9 cellular contexts compared by ENCODE assay signal in the genomic region with DNA sequence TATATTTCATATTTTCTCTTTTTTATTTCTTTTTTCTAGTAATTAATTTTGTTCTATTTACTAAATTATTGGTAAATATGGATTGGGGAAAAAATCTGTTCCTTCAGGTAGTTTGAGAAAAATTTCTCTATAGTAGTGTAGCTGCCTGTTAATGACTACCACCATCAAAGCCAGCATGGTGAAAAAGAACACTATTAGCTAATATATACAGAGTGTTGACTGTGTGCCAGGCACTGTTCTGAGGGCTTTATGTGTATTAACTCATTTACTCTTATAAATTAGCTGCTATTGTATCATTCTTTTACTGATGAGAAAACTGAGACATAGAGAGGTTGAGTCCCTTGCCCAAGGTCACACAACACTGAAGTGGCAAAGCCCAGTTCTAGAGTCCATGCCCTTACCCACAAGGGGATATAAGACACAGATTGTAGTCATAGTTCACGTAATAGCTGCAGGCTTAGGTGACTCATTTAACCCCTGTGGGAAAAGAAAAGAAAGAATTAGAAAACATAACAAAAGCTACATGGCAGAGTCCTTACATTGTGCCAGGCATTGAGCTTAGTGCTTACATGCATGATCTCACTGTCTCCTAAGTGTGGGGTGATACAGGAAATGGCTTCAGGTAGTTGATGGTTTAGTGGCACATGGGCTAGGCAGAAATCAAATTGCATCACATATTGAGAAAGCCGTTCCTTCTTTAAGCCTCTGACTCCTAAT. TPM values are rescaled to one million over a fixed set of nuclear protein-coding genes. Genes with fewer than 3 reads are reported as not detected.
DNase-seq lines count a peak whose midpoint lies in the region; ATAC-seq and TF ChIP-seq lines count a peak whose summit lies in the region.
"Had no signal": no experiment of that assay in that cellular context is flagged by ENCODE, and none has a peak within 500 bp of the region (broad histone marks: within the 10 kb centered on the region; RNA-seq: fewer than 3 reads in every experiment).

No MANE protein-coding gene starts in this region.

- DNase-seq in WTC11 (ENCODE audit: low spot score): no peak
- no peak for DNase-seq in mucosa of descending colon
- DNase-seq in islet precursor cell: no peak
- DNase-seq in NCI-H1417 treated with DMSO at 0.1 percent for 48 hours (lab: John Stamatoyannopoulos, UW): no peak
- DNase-seq in SIG-M5 treated with dmso at 0.1 percent for 504 hours (lab: John Stamatoyannopoulos, UW; ENCODE audit: unreplicated experiment): no peak
- no peak for DNase-seq in SHP77 treated with DMSO at 0.1 percent for 48 hours (lab: John Stamatoyannopoulos, UW)
- DNase-seq: T-cell had no signal

- H3K9me3 ChIP-seq in mucosa of descending colon: no peaks in the 10 kb centered on the region

- peak; percentile 50 for ATAC-seq in GM18519 (IDR thresholded peaks at IDR 0.05; ENCODE audit: low FRiP score, unreplicated experiment)
- peak; percentile 50 for ATAC-seq in HG02981 (IDR thresholded peaks at IDR 0.05; ENCODE audit: unreplicated experiment)
- ATAC-seq in WTC11: peak; percentile 41; the same call in 1 of the 2 replicates
- ATAC-seq in mucosa of descending colon: peak; percentile 81

- H3K27ac Mint-ChIP-seq in WTC11: no peak overlapping the region
- H3K27ac Mint-ChIP-seq: T-cell had no signal

- H3K4me3 Mint-ChIP-seq in WTC11: no peak overlapping the region
- H3K4me3 Mint-ChIP-seq: T-cell had no signal

- peaks cover 14% of the 10 kb centered on the region for H3K4me1 Mint-ChIP-seq in WTC11

- H3K4me3 ChIP-seq in mucosa of descending colon: no peak overlapping the region

- TF ChIP-seq CTCF in WTC11 (IDR thresholded peaks at IDR 0.05) (no peak), mucosa of descending colon (IDR thresholded peaks at IDR 0.05) (no peak)

- CTCF ChIA-PET in WTC11 (lab: Charles Lee): no interaction called here

- H3K36me3 Mint-ChIP-seq in WTC11: no peaks in the 10 kb centered on the region
- H3K36me3 Mint-ChIP-seq: T-cell had no signal

- POLR2A ChIA-PET in WTC11 (lab: Charles Lee): interaction anchor here (0.6 to 1.0 kb wide), 3 partner anchors 12 to 78 kb away, joined by 3 to 4 read pairs (median 3); a partner anchor contains a TSS

- H3K27me3 Mint-ChIP-seq in WTC11 (ENCODE audit: low read depth): no peaks in the 10 kb centered on the region
- H3K27me3 Mint-ChIP-seq: T-cell had no signal

- no peaks in the 10 kb centered on the region for H3K36me3 ChIP-seq in mucosa of descending colon (ENCODE audit: low read depth)

- intact Hi-C loops in mucosa of descending colon (cut with DNase I, micrococcal nuclease): no loop called here

- peaks cover 3% of the 10 kb centered on the region for H3K4me1 ChIP-seq in mucosa of descending colon (ENCODE audit: low read depth)

- H3K9me3 Mint-ChIP-seq in WTC11: no peaks in the 10 kb centered on the region
- H3K9me3 Mint-ChIP-seq: T-cell had no signal

TF ChIP-seq in WTC11, 78 proteins besides CTCF, POLR2A, EP300 and RAD21:
- TF ChIP-seq ETV6 (CRISPR knock-in tag; IDR thresholded peaks at IDR 0.05) (no peak), SOX15 (CRISPR knock-in tag; IDR thresholded peaks at IDR 0.05) (no peak), GABPB1 (CRISPR knock-in tag; IDR thresholded peaks at IDR 0.05) (no peak), ZBTB21 (CRISPR knock-in tag; IDR thresholded peaks at IDR 0.05; ENCODE audit: borderline replicate concordance) (no peak), FOXK1 (CRISPR knock-in tag; IDR thresholded peaks at IDR 0.05) (no peak), ZNF416 (CRISPR knock-in tag; IDR thresholded peaks at IDR 0.05) (no peak), IRF2 (CRISPR knock-in tag; IDR thresholded peaks at IDR 0.05; ENCODE audit: borderline replicate concordance, low read depth) (no peak)
- TF ChIP-seq, protein P1, sequence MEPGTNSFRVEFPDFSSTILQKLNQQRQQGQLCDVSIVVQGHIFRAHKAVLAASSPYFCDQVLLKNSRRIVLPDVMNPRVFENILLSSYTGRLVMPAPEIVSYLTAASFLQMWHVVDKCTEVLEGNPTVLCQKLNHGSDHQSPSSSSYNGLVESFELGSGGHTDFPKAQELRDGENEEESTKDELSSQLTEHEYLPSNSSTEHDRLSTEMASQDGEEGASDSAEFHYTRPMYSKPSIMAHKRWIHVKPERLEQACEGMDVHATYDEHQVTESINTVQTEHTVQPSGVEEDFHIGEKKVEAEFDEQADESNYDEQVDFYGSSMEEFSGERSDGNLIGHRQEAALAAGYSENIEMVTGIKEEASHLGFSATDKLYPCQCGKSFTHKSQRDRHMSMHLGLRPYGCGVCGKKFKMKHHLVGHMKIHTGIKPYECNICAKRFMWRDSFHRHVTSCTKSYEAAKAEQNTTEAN (CRISPR knock-in tag; IDR thresholded peaks at IDR 0.05): no peak
- TF ChIP-seq, protein P2, sequence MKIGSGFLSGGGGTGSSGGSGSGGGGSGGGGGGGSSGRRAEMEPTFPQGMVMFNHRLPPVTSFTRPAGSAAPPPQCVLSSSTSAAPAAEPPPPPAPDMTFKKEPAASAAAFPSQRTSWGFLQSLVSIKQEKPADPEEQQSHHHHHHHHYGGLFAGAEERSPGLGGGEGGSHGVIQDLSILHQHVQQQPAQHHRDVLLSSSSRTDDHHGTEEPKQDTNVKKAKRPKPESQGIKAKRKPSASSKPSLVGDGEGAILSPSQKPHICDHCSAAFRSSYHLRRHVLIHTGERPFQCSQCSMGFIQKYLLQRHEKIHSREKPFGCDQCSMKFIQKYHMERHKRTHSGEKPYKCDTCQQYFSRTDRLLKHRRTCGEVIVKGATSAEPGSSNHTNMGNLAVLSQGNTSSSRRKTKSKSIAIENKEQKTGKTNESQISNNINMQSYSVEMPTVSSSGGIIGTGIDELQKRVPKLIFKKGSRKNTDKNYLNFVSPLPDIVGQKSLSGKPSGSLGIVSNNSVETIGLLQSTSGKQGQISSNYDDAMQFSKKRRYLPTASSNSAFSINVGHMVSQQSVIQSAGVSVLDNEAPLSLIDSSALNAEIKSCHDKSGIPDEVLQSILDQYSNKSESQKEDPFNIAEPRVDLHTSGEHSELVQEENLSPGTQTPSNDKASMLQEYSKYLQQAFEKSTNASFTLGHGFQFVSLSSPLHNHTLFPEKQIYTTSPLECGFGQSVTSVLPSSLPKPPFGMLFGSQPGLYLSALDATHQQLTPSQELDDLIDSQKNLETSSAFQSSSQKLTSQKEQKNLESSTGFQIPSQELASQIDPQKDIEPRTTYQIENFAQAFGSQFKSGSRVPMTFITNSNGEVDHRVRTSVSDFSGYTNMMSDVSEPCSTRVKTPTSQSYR (CRISPR knock-in tag; IDR thresholded peaks at IDR 0.05): no peak
- TF ChIP-seq, protein P3, sequence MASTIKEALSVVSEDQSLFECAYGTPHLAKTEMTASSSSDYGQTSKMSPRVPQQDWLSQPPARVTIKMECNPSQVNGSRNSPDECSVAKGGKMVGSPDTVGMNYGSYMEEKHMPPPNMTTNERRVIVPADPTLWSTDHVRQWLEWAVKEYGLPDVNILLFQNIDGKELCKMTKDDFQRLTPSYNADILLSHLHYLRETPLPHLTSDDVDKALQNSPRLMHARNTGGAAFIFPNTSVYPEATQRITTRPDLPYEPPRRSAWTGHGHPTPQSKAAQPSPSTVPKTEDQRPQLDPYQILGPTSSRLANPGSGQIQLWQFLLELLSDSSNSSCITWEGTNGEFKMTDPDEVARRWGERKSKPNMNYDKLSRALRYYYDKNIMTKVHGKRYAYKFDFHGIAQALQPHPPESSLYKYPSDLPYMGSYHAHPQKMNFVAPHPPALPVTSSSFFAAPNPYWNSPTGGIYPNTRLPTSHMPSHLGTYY (CRISPR knock-in tag; IDR thresholded peaks at IDR 0.05): no peak
- TF ChIP-seq, protein P4, sequence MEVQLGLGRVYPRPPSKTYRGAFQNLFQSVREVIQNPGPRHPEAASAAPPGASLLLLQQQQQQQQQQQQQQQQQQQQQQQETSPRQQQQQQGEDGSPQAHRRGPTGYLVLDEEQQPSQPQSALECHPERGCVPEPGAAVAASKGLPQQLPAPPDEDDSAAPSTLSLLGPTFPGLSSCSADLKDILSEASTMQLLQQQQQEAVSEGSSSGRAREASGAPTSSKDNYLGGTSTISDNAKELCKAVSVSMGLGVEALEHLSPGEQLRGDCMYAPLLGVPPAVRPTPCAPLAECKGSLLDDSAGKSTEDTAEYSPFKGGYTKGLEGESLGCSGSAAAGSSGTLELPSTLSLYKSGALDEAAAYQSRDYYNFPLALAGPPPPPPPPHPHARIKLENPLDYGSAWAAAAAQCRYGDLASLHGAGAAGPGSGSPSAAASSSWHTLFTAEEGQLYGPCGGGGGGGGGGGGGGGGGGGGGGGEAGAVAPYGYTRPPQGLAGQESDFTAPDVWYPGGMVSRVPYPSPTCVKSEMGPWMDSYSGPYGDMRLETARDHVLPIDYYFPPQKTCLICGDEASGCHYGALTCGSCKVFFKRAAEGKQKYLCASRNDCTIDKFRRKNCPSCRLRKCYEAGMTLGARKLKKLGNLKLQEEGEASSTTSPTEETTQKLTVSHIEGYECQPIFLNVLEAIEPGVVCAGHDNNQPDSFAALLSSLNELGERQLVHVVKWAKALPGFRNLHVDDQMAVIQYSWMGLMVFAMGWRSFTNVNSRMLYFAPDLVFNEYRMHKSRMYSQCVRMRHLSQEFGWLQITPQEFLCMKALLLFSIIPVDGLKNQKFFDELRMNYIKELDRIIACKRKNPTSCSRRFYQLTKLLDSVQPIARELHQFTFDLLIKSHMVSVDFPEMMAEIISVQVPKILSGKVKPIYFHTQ (CRISPR knock-in tag; IDR thresholded peaks at IDR 0.05): no peak
- TF ChIP-seq, protein P5, sequence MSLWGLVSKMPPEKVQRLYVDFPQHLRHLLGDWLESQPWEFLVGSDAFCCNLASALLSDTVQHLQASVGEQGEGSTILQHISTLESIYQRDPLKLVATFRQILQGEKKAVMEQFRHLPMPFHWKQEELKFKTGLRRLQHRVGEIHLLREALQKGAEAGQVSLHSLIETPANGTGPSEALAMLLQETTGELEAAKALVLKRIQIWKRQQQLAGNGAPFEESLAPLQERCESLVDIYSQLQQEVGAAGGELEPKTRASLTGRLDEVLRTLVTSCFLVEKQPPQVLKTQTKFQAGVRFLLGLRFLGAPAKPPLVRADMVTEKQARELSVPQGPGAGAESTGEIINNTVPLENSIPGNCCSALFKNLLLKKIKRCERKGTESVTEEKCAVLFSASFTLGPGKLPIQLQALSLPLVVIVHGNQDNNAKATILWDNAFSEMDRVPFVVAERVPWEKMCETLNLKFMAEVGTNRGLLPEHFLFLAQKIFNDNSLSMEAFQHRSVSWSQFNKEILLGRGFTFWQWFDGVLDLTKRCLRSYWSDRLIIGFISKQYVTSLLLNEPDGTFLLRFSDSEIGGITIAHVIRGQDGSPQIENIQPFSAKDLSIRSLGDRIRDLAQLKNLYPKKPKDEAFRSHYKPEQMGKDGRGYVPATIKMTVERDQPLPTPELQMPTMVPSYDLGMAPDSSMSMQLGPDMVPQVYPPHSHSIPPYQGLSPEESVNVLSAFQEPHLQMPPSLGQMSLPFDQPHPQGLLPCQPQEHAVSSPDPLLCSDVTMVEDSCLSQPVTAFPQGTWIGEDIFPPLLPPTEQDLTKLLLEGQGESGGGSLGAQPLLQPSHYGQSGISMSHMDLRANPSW (CRISPR knock-in tag; conservative IDR thresholded peaks at IDR 0.05; ENCODE audit: low read depth): no peak

RNA-seq across cellular contexts. Expression of a gene that starts 12.2 kb away (rescaled TPM):
- 81.4 to 90.2 TPM (median 88.6 TPM) in 3 replicates for total RNA-seq in WTC11 (2021)
- total RNA-seq in mucosa of descending colon: 10 to 100 TPM; 32.3 to 41.0 (median 33.2) TPM
